ENCODE assay signal across 1 cellular context in the genomic region with DNA sequence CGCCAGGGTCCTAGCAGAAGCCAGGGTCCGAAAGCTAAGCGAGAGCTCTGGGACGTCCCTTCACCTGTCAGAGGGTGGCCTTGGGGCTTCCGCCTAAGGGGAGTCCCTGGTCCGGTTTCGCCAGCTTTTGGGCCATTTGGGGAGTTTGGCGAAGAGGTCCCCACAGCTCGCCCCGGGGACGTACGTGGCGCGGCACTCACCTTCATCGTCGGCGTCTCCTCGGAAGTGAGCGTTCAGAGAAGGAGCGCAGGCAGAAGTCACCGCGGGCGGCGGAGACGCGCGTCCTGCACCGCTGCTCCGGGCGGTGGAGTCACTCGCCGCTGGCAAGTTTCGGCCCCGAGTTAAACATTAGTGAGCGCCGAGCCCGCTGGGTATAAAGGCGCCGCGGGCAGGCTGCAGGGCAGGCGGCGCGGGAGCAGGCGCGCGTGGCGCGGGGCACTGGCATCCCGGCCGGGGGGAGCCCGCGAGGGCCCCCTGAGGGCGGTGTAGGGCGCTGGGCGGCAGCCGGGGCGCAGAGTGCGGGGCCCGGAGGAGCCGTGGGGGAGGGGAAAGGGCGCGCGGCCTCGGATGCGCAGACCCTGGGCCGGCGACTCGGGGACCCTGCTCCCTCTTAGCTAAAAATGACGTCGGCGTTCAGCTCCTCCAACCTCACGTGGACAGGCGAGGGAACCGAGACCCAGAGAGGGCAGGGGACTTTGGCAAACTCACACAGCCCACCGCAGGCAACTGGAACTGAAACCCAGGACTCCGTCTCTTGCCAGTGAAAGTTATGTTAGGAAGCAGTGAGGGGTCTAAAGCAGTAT.
TF ChIP-seq lines count a peak whose summit lies in the region.

A gene (minus strand): TSS at position 440 of the 803 bp plus-strand sequence. CDS start 234 bp downstream, at position 206.

TF ChIP-seq in HepG2, 621 proteins besides CTCF, POLR2A, EP300 and RAD21 (continued from another document and continues in another):
- TF ChIP-seq, protein P1, sequence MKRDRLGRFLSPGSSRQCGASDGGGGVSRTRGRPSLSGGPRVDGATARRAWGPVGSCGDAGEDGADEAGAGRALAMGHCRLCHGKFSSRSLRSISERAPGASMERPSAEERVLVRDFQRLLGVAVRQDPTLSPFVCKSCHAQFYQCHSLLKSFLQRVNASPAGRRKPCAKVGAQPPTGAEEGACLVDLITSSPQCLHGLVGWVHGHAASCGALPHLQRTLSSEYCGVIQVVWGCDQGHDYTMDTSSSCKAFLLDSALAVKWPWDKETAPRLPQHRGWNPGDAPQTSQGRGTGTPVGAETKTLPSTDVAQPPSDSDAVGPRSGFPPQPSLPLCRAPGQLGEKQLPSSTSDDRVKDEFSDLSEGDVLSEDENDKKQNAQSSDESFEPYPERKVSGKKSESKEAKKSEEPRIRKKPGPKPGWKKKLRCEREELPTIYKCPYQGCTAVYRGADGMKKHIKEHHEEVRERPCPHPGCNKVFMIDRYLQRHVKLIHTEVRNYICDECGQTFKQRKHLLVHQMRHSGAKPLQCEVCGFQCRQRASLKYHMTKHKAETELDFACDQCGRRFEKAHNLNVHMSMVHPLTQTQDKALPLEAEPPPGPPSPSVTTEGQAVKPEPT (CRISPR knock-in tag; IDR thresholded peaks at IDR 0.05; ENCODE audit: low read depth), result 0 out of 2 replicates have a peak, but pooled peaks have one; percentile 26
- TF ChIP-seq PCBP2 (optimal IDR thresholded peaks at IDR 0.05; ENCODE audit: low read depth, low read length, poor library complexity, severe bottlenecking), result no peak
- TF ChIP-seq ZNF850 (CRISPR knock-in tag; conservative IDR thresholded peaks at IDR 0.05), result no peak; the same call in 1 of the 2 replicates
- TF ChIP-seq, protein P2, sequence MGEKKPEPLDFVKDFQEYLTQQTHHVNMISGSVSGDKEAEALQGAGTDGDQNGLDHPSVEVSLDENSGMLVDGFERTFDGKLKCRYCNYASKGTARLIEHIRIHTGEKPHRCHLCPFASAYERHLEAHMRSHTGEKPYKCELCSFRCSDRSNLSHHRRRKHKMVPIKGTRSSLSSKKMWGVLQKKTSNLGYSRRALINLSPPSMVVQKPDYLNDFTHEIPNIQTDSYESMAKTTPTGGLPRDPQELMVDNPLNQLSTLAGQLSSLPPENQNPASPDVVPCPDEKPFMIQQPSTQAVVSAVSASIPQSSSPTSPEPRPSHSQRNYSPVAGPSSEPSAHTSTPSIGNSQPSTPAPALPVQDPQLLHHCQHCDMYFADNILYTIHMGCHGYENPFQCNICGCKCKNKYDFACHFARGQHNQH (CRISPR knock-in tag; IDR thresholded peaks at IDR 0.05), result peak; percentile 72
- TF ChIP-seq ISX (CRISPR knock-in tag; conservative IDR thresholded peaks at IDR 0.05), result peak; percentile 86; the same call in 1 of the 2 replicates
- TF ChIP-seq, protein P3, sequence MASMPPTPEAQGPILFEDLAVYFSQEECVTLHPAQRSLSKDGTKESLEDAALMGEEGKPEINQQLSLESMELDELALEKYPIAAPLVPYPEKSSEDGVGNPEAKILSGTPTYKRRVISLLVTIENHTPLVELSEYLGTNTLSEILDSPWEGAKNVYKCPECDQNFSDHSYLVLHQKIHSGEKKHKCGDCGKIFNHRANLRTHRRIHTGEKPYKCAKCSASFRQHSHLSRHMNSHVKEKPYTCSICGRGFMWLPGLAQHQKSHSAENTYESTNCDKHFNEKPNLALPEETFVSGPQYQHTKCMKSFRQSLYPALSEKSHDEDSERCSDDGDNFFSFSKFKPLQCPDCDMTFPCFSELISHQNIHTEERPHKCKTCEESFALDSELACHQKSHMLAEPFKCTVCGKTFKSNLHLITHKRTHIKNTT (CRISPR knock-in tag; IDR thresholded peaks at IDR 0.05), result 0 out of 2 replicates have a peak, but pooled peaks have one; percentile 38
- peak in 1 of 2 experiments; percentile 28; a peak in 1 of 4 replicates for TF ChIP-seq KLF16 (CRISPR knock-in tag; IDR thresholded peaks at IDR 0.05)
- no peak for TF ChIP-seq ZNF567 (CRISPR knock-in tag; IDR thresholded peaks at IDR 0.05; ENCODE audit: borderline replicate concordance)
- 0 out of 2 replicates have a peak, but pooled peaks have one; percentile 9 for TF ChIP-seq ZBTB7B (CRISPR knock-in tag; IDR thresholded peaks at IDR 0.05)
- TF ChIP-seq ZNF7 (CRISPR knock-in tag; IDR thresholded peaks at IDR 0.05), result no peak
- no peak for TF ChIP-seq ZNF737 (CRISPR knock-in tag; IDR thresholded peaks at IDR 0.05; ENCODE audit: borderline replicate concordance)
- TF ChIP-seq, protein P4, sequence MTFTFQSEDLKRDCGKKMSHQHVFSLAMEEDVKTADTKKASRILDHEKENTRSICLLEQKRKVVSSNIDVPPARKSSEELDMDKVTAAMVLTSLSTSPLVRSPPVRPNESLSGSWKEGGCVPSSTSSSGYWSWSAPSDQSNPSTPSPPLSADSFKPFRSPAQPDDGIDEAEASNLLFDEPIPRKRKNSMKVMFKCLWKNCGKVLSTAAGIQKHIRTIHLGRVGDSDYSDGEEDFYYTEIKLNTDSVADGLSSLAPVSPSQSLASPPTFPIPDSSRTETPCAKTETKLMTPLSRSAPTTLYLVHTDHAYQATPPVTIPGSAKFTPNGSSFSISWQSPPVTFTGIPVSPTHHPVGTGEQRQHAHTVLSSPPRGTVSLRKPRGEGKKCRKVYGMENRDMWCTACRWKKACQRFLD (CRISPR knock-in tag; IDR thresholded peaks at IDR 0.05; ENCODE audit: borderline replicate concordance), result no peak
- peak; percentile 79 for TF ChIP-seq SALL2 (CRISPR knock-in tag; IDR thresholded peaks at IDR 0.05)
- TF ChIP-seq SMAD3 (CRISPR knock-in tag; IDR thresholded peaks at IDR 0.05), result no peak; the same call in 1 of the 2 replicates
- TF ChIP-seq SIN3A (IDR thresholded peaks at IDR 0.05; ENCODE audit: borderline replicate concordance, low read depth, low read length), result no peak
- no peak for TF ChIP-seq ZNF615 (CRISPR knock-in tag; IDR thresholded peaks at IDR 0.05; ENCODE audit: borderline replicate concordance)
- no peak for TF ChIP-seq ZSCAN22 (CRISPR knock-in tag; IDR thresholded peaks at IDR 0.05)
- TF ChIP-seq HIVEP1 (CRISPR knock-in tag; IDR thresholded peaks at IDR 0.05), result peak; percentile 19; the same call in 1 of the 2 replicates
- TF ChIP-seq, protein P5, sequence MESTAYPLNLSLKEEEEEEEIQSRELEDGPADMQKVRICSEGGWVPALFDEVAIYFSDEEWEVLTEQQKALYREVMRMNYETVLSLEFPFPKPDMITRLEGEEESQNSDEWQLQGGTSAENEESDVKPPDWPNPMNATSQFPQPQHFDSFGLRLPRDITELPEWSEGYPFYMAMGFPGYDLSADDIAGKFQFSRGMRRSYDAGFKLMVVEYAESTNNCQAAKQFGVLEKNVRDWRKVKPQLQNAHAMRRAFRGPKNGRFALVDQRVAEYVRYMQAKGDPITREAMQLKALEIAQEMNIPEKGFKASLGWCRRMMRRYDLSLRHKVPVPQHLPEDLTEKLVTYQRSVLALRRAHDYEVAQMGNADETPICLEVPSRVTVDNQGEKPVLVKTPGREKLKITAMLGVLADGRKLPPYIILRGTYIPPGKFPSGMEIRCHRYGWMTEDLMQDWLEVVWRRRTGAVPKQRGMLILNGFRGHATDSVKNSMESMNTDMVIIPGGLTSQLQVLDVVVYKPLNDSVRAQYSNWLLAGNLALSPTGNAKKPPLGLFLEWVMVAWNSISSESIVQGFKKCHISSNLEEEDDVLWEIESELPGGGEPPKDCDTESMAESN (CRISPR knock-in tag; conservative IDR thresholded peaks at IDR 0.05), result 0 out of 2 replicates have a peak, but pooled peaks have one; percentile 21
- TF ChIP-seq SRY (CRISPR knock-in tag; IDR thresholded peaks at IDR 0.05), result peak; percentile 84
- TF ChIP-seq ZNF660 (CRISPR knock-in tag; IDR thresholded peaks at IDR 0.05; ENCODE audit: borderline replicate concordance, low read depth), result no peak
- no peak for TF ChIP-seq ZKSCAN5 (CRISPR knock-in tag; IDR thresholded peaks at IDR 0.05)
- peak; percentile 69; the same call in 1 of the 2 replicates for TF ChIP-seq RNF2 (conservative IDR thresholded peaks at IDR 0.05; ENCODE audit: low read depth)
- TF ChIP-seq ZNF138 (CRISPR knock-in tag; IDR thresholded peaks at IDR 0.05; ENCODE audit: low read depth), result peak; percentile 23; the same call in 1 of the 2 replicates
- TF ChIP-seq, protein P6, sequence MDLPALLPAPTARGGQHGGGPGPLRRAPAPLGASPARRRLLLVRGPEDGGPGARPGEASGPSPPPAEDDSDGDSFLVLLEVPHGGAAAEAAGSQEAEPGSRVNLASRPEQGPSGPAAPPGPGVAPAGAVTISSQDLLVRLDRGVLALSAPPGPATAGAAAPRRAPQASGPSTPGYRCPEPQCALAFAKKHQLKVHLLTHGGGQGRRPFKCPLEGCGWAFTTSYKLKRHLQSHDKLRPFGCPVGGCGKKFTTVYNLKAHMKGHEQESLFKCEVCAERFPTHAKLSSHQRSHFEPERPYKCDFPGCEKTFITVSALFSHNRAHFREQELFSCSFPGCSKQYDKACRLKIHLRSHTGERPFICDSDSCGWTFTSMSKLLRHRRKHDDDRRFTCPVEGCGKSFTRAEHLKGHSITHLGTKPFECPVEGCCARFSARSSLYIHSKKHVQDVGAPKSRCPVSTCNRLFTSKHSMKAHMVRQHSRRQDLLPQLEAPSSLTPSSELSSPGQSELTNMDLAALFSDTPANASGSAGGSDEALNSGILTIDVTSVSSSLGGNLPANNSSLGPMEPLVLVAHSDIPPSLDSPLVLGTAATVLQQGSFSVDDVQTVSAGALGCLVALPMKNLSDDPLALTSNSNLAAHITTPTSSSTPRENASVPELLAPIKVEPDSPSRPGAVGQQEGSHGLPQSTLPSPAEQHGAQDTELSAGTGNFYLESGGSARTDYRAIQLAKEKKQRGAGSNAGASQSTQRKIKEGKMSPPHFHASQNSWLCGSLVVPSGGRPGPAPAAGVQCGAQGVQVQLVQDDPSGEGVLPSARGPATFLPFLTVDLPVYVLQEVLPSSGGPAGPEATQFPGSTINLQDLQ (CRISPR knock-in tag; IDR thresholded peaks at IDR 0.05), result peak; percentile 90; the same call in 1 of the 2 replicates
- peak; percentile 25; the same call in 1 of the 2 replicates for TF ChIP-seq ZNF761 (CRISPR knock-in tag; conservative IDR thresholded peaks at IDR 0.05)
- no peak for TF ChIP-seq TBP (CRISPR knock-in tag; IDR thresholded peaks at IDR 0.05)
- 0 out of 2 replicates have a peak, but pooled peaks have one; percentile 30 for TF ChIP-seq DNMT1 (CRISPR knock-in tag; IDR thresholded peaks at IDR 0.05)
- TF ChIP-seq U2AF2 (IDR thresholded peaks at IDR 0.05; ENCODE audit: low read depth, low read length), result no peak
- TF ChIP-seq ZFP90 (CRISPR knock-in tag; IDR thresholded peaks at IDR 0.05; ENCODE audit: borderline replicate concordance), result no peak
- no peak for TF ChIP-seq RORA (CRISPR knock-in tag; IDR thresholded peaks at IDR 0.05)
- TF ChIP-seq ELF1 (CRISPR knock-in tag; IDR thresholded peaks at IDR 0.05), result peak; percentile 44
- TF ChIP-seq, protein P7, sequence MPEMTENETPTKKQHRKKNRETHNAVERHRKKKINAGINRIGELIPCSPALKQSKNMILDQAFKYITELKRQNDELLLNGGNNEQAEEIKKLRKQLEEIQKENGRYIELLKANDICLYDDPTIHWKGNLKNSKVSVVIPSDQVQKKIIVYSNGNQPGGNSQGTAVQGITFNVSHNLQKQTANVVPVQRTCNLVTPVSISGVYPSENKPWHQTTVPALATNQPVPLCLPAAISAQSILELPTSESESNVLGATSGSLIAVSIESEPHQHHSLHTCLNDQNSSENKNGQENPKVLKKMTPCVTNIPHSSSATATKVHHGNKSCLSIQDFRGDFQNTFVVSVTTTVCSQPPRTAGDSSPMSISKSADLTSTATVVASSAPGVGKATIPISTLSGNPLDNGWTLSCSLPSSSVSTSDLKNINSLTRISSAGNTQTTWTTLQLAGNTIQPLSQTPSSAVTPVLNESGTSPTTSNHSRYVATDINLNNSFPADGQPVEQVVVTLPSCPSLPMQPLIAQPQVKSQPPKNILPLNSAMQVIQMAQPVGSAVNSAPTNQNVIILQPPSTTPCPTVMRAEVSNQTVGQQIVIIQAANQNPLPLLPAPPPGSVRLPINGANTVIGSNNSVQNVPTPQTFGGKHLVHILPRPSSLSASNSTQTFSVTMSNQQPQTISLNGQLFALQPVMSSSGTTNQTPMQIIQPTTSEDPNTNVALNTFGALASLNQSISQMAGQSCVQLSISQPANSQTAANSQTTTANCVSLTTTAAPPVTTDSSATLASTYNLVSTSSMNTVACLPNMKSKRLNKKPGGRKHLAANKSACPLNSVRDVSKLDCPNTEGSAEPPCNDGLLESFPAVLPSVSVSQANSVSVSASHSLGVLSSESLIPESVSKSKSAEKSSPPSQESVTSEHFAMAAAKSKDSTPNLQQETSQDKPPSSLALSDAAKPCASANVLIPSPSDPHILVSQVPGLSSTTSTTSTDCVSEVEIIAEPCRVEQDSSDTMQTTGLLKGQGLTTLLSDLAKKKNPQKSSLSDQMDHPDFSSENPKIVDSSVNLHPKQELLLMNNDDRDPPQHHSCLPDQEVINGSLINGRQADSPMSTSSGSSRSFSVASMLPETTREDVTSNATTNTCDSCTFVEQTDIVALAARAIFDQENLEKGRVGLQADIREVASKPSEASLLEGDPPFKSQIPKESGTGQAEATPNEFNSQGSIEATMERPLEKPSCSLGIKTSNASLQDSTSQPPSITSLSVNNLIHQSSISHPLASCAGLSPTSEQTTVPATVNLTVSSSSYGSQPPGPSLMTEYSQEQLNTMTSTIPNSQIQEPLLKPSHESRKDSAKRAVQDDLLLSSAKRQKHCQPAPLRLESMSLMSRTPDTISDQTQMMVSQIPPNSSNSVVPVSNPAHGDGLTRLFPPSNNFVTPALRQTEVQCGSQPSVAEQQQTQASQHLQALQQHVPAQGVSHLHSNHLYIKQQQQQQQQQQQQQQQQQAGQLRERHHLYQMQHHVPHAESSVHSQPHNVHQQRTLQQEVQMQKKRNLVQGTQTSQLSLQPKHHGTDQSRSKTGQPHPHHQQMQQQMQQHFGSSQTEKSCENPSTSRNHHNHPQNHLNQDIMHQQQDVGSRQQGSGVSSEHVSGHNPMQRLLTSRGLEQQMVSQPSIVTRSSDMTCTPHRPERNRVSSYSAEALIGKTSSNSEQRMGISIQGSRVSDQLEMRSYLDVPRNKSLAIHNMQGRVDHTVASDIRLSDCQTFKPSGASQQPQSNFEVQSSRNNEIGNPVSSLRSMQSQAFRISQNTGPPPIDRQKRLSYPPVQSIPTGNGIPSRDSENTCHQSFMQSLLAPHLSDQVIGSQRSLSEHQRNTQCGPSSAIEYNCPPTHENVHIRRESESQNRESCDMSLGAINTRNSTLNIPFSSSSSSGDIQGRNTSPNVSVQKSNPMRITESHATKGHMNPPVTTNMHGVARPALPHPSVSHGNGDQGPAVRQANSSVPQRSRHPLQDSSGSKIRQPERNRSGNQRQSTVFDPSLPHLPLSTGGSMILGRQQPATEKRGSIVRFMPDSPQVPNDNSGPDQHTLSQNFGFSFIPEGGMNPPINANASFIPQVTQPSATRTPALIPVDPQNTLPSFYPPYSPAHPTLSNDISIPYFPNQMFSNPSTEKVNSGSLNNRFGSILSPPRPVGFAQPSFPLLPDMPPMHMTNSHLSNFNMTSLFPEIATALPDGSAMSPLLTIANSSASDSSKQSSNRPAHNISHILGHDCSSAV (CRISPR knock-in tag; IDR thresholded peaks at IDR 0.05; ENCODE audit: borderline replicate concordance), result no peak
- TF ChIP-seq FOSL2 (CRISPR knock-in tag; IDR thresholded peaks at IDR 0.05), result peak; percentile 13; the same call in 1 of the 2 replicates
- TF ChIP-seq AGO2 (optimal IDR thresholded peaks at IDR 0.05; ENCODE audit: low read depth, low read length), result peak; percentile 82
- TF ChIP-seq ZKSCAN1 (IDR thresholded peaks at IDR 0.05; ENCODE audit: low read length), result no peak; the same call in 1 of the 2 replicates
- TF ChIP-seq ZNF766 (CRISPR knock-in tag; IDR thresholded peaks at IDR 0.05; ENCODE audit: borderline replicate concordance), result no peak
- no peak for TF ChIP-seq MIER3 (CRISPR knock-in tag; IDR thresholded peaks at IDR 0.05; ENCODE audit: borderline replicate concordance)
